In the genomic region with DNA sequence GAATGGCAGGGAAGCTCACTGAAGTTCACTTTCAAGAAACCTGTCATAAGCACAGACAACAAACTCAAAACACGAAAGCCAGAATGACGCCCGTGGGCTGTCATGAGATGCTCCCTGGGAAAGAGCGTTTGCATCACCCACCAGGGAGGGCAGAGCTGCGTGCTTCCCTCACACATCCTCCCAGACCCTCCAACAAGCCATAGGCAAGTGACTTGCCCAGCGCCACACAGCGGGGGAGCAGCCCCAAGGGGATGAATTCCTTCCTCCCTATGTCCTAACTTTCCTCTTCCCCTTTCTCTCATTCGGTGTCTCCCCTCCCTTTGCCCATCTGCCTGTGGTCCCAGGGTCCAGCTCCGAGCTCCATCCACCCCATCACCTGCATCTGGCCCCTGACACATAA, we compare ENCODE assay signal across 20 cellular contexts. TPM values are rescaled to one million over a fixed set of nuclear protein-coding genes. Genes with fewer than 3 reads are reported as not detected.
DNase-seq lines count a peak whose midpoint lies in the region; ATAC-seq and TF ChIP-seq lines count a peak whose summit lies in the region.
"Had no signal": no experiment of that assay in that cellular context is flagged by ENCODE, and none has a peak within 500 bp of the region (broad histone marks: within the 10 kb centered on the region; RNA-seq: fewer than 3 reads in every experiment).

No MANE protein-coding gene starts in this region.

- H3K9me3 ChIP-seq in muscle layer of duodenum (ENCODE audit: control insufficient read depth in 1 of 2, low read length in 2 of 2) (no peaks in the 10 kb centered on the region), spleen (no peaks in the 10 kb centered on the region)

- no peak overlapping the region for H3K27ac Mint-ChIP-seq in Calu3 (ENCODE audit: unreplicated experiment)
- H3K27ac Mint-ChIP-seq: activated naive CD8-positive, alpha-beta T cell treated with anti-CD3 and anti-CD28 coated beads, Interleukin-2, amount 50 U/mL, for 24 hours; activated T-cell treated with anti-CD3 and anti-CD28 coated beads, Interleukin-2, amount 50 U/mL, for 72 hours; endodermal cell; T-helper 1 cell treated with Interleukin-12 subunit alpha and Interleukin-12 subunit beta and Interleukin-4 antibody, amounts not matched to agents 30 μg/mL and 1 μg/mL, for 36 hours had no signal

- H3K27me3 ChIP-seq in muscle layer of duodenum (ENCODE audit: low read depth, low read length): no peaks in the 10 kb centered on the region
- H3K27me3 ChIP-seq in spleen (replicated peaks in 1 of 7): no peaks in the 10 kb centered on the region

- H3K36me3 ChIP-seq in muscle layer of duodenum (ENCODE audit: control insufficient read depth in 1 of 2, insufficient read depth in 2 of 2, low read length in 2 of 2) (no peaks in the 10 kb centered on the region), spleen (no peaks in the 10 kb centered on the region)

- CTCF ChIA-PET in Calu3 (lab: Charles Lee): no interaction called here

- no peak overlapping the region for H3K4me3 Mint-ChIP-seq in Calu3 (ENCODE audit: low read depth, unreplicated experiment)
- H3K4me3 Mint-ChIP-seq: activated naive CD8-positive, alpha-beta T cell treated with anti-CD3 and anti-CD28 coated beads, Interleukin-2, amount 50 U/mL, for 24 hours; activated T-cell treated with anti-CD3 and anti-CD28 coated beads, Interleukin-2, amount 50 U/mL, for 72 hours; central memory CD8-positive, alpha-beta T cell; endodermal cell; natural killer cell treated with Interleukin-12 subunit alpha and Interleukin-12 subunit beta and Interleukin-15 and Interleukin-18, amount 100 ng/mL, for 72 hours; T-helper 1 cell treated with Interleukin-12 subunit alpha and Interleukin-12 subunit beta and Interleukin-4 antibody, amounts not matched to agents 30 μg/mL and 1 μg/mL, for 36 hours had no signal

- H3K27ac ChIP-seq in caudate nucleus (ENCODE audit: low read depth, low read length) (peak overlapping the region; percentile 24), muscle layer of duodenum (ENCODE audit: low read length) (peak overlapping the region; percentile 31), spleen (no peak overlapping the region)
- H3K27ac ChIP-seq: HL-60 had no signal

- no peaks in the 10 kb centered on the region for H3K27me3 Mint-ChIP-seq in Calu3 (ENCODE audit: unreplicated experiment)
- H3K27me3 Mint-ChIP-seq: activated naive CD8-positive, alpha-beta T cell treated with anti-CD3 and anti-CD28 coated beads, Interleukin-2, amount 50 U/mL, for 24 hours; central memory CD8-positive, alpha-beta T cell; natural killer cell treated with Interleukin-12 subunit alpha and Interleukin-12 subunit beta and Interleukin-15 and Interleukin-18, amount 100 ng/mL, for 72 hours had no signal

- H3K9me3 Mint-ChIP-seq in Calu3 (ENCODE audit: low read depth, unreplicated experiment): no peaks in the 10 kb centered on the region
- H3K9me3 Mint-ChIP-seq: activated naive CD8-positive, alpha-beta T cell treated with anti-CD3 and anti-CD28 coated beads, Interleukin-2, amount 50 U/mL, for 24 hours; activated T-cell treated with anti-CD3 and anti-CD28 coated beads, Interleukin-2, amount 50 U/mL, for 72 hours; central memory CD8-positive, alpha-beta T cell; endodermal cell; natural killer cell treated with Interleukin-12 subunit alpha and Interleukin-12 subunit beta and Interleukin-15 and Interleukin-18, amount 100 ng/mL, for 72 hours; T-helper 1 cell treated with Interleukin-12 subunit alpha and Interleukin-12 subunit beta and Interleukin-4 antibody, amounts not matched to agents 30 μg/mL and 1 μg/mL, for 36 hours had no signal

- intact Hi-C loops in spleen (cut with DNase I; ENCODE audit: low total_unique reads) (no loop called here), Calu3 (cut with micrococcal nuclease; ENCODE audit: unreplicated experiment) (no loop called here)

- TF ChIP-seq CTCF in NB4 (IDR thresholded peaks at IDR 0.05; ENCODE audit: low read depth, low read length): no peak
- no peak for TF ChIP-seq CTCF in spleen (IDR thresholded peaks at IDR 0.05 in 8 of 11, conservative IDR thresholded peaks at IDR 0.05 in 3 of 11)
- no peak for TF ChIP-seq CTCF in Calu3 (IDR thresholded peaks at IDR 0.05; ENCODE audit: unreplicated experiment)

- H3K4me1 Mint-ChIP-seq in Calu3 (ENCODE audit: low read depth, unreplicated experiment): peaks cover 50% of the 10 kb centered on the region

- peaks cover 24 to 28% of the 10 kb centered on the region in 2 donors for H3K4me1 ChIP-seq in muscle layer of duodenum (ENCODE audit: control insufficient read depth in 1 of 2, insufficient read depth in 2 of 2, low read length in 2 of 2)
- H3K4me1 ChIP-seq in spleen: peaks cover 7 to 73% (median 47%) of the 10 kb centered on the region in 6 donors

- no TSS peak for BruUV-seq in Calu3 (replicated peaks; lab: Mats Ljungman, UMichigan)

- TF ChIP-seq POLR2A in NB4 (IDR thresholded peaks at IDR 0.05; ENCODE audit: extremely low read depth, insufficient read length) (no peak), spleen (IDR thresholded peaks at IDR 0.05) (no peak)

- no peak overlapping the region for H3K4me3 ChIP-seq in NB4 (ENCODE audit: low read depth, low read length)
- H3K4me3 ChIP-seq in muscle layer of duodenum (ENCODE audit: low read depth in 1 of 2, low read length in 2 of 2): no peak overlapping the region
- no peak overlapping the region for H3K4me3 ChIP-seq in spleen

- ATAC-seq in left lobe of liver (no peak), HG02759 (IDR thresholded peaks at IDR 0.05; ENCODE audit: unreplicated experiment) (no peak), HG03469 (IDR thresholded peaks at IDR 0.05; ENCODE audit: unreplicated experiment) (no peak)
- ATAC-seq: activated naive CD8-positive, alpha-beta T cell treated with anti-CD3 and anti-CD28 coated beads, Interleukin-2, amount 50 U/mL, for 24 hours; natural killer cell treated with Interleukin-12 subunit alpha and Interleukin-12 subunit beta and Interleukin-15 and Interleukin-18, amount 100 ng/mL, for 72 hours; stimulated activated naive CD8-positive, alpha-beta T cell treated with anti-CD3 and anti-CD28 coated beads, Interleukin-15, Interleukin-2, amounts not matched to agents 100 U/mL and 50 U/mL, for 24 hours had no signal

- WGBS in spleen, 5 donors: 41 to 68% (median 61%) methylated on average over 9 of the region's 9 CpGs

- DNase-seq in NB4 (ENCODE audit: low read depth) (peak; percentile 65), caudate nucleus (lab: John Stamatoyannopoulos, UW) (no peak), spleen (peak; percentile 66), left lobe of liver (ENCODE audit: low spot score) (no peak), Calu3 (no peak)
- DNase-seq: activated naive CD8-positive, alpha-beta T cell treated with anti-CD3 and anti-CD28 coated beads, Interleukin-2, amount 50 U/mL, for 24 hours; activated T-cell treated with anti-CD3 and anti-CD28 coated beads, Interleukin-2, amount 50 U/mL, for 72 hours; endodermal cell; H7; NCI-H2029; retina; SHP77 treated with DMSO at 0.1 percent for 48 hours; stimulated activated naive CD8-positive, alpha-beta T cell treated with anti-CD3 and anti-CD28 coated beads, Interleukin-15, Interleukin-2, amounts not matched to agents 100 U/mL and 50 U/mL, for 24 hours had no signal

- peaks cover 12% of the 10 kb centered on the region for H3K36me3 Mint-ChIP-seq in Calu3 (ENCODE audit: insufficient read depth, unreplicated experiment)
- H3K36me3 Mint-ChIP-seq: natural killer cell treated with Interleukin-12 subunit alpha and Interleukin-12 subunit beta and Interleukin-15 and Interleukin-18, amount 100 ng/mL, for 72 hours had no signal

RNA-seq across cellular contexts. Expression of a gene that starts 10.7 kb away (rescaled TPM):
- 100 to 1,000 TPM in 2 of 7 donors, 10 to 100 TPM in 5; 60.0 to 123 (median 68.8) TPM for total RNA-seq in spleen
- 100 to 1,000 TPM in 1 of 3 donors, 10 to 100 TPM in 2; 57.2 to 106 (median 71.9) TPM for polyA plus RNA-seq in spleen
- 28.6 TPM for total RNA-seq in left lobe of liver
- 52.8 and 54.7 TPM in 2 replicates for total RNA-seq in Calu3 (2022)

Comparison
In these comparisons a context has a peak if more than half of its experiments do, and no peak if none do; other contexts are left out.
1. DNase-seq: peak in NB4 (single experiment) and spleen (single experiment); none in caudate nucleus (0 of 61), left lobe of liver (single experiment) and Calu3 (single experiment).
2. H3K27ac ChIP-seq: peak in caudate nucleus (single experiment) and muscle layer of duodenum (single experiment); none in spleen (0 of 8).